Comparison of ENCODE assay signal across 30 cellular contexts in genomic region chr11:116239247-116239646, GRCh38.
"Had no signal": no experiment of that assay in that cellular context is flagged by ENCODE, and none has a peak within 500 bp of the region (broad histone marks: within the 10 kb centered on the region; RNA-seq: fewer than 3 reads in every experiment).

No MANE protein-coding gene starts in this region.

- DNase-seq: activated CD4-positive, alpha-beta memory T cell treated with anti-CD3 and anti-CD28 coated beads, Interleukin-2, amount 10 ng/mL, durations not matched to agents 7 days and 5 days; activated CD4-positive, alpha-beta T cell treated with anti-CD3 and anti-CD28 coated beads for 1 hour; activated CD4-positive, alpha-beta T cell treated with anti-CD3 and anti-CD28 coated beads for 48 hours; activated CD4-positive, CD25-positive, alpha-beta regulatory T cell; activated CD8-positive, alpha-beta memory T cell treated with anti-CD3 and anti-CD28 coated beads for 24 hours; activated CD8-positive, alpha-beta memory T cell treated with anti-CD3 and anti-CD28 coated beads, Interleukin-2, amount 10 ng/mL, durations not matched to agents 7 days and 5 days; activated CD8-positive, alpha-beta memory T cell treated with anti-CD3 and anti-CD28 coated beads, Interleukin-2, amount 50 U/mL, for 48 hours; activated effector memory CD4-positive, alpha-beta T cell treated with Interleukin-2 at 50 U/mL for 16 hours; activated naive CD4-positive, alpha-beta T cell treated with anti-CD3 and anti-CD28 coated beads, Interleukin-2, amount 10 ng/mL, durations not matched to agents 7 days and 5 days; activated naive CD8-positive, alpha-beta T cell treated with anti-CD3 and anti-CD28 coated beads, Interleukin-2, amount 50 U/mL, for 24 hours; activated T-cell treated with anti-CD3 and anti-CD28 coated beads, Interleukin-2, amount 50 U/mL, for 48 hours; anterior cingulate cortex; brain microvascular endothelial cell; Karpas-422; KBM-7; NCI-H1105; NCI-H1417 treated with DMSO at 0.1 percent for 48 hours; NCI-H187 treated with DMSO at 0.1 percent for 48 hours; NCI-H2081; NCI-H345; NCI-H524 treated with DMSO at 0.1 percent for 48 hours; PC-3; Peyer's patch; Right ventricle myocardium superior; RPMI8226; SW 1271; T-helper 1 cell; T1000; WERI-Rb-1 had no signal

- H3K27me3 ChIP-seq: brain microvascular endothelial cell, Peyer's patch had no signal

- H3K4me1 ChIP-seq: Peyer's patch had no signal

- H3K9me3 Mint-ChIP-seq: activated naive CD4-positive, alpha-beta T cell treated with anti-CD3 and anti-CD28 coated beads, Interleukin-2, amount 10 ng/mL, durations not matched to agents 7 days and 5 days; activated naive CD8-positive, alpha-beta T cell treated with anti-CD3 and anti-CD28 coated beads, Interleukin-2, amount 50 U/mL, for 24 hours had no signal

- H3K27ac ChIP-seq: brain microvascular endothelial cell, Peyer's patch, WERI-Rb-1 had no signal

- H3K9me3 ChIP-seq: Peyer's patch had no signal

- H3K4me1 Mint-ChIP-seq: activated CD4-positive, alpha-beta memory T cell treated with anti-CD3 and anti-CD28 coated beads, Interleukin-2, amount 10 ng/mL, durations not matched to agents 7 days and 5 days; activated CD8-positive, alpha-beta memory T cell treated with anti-CD3 and anti-CD28 coated beads, Interleukin-2, amount 10 ng/mL, durations not matched to agents 7 days and 5 days; activated naive CD4-positive, alpha-beta T cell treated with anti-CD3 and anti-CD28 coated beads, Interleukin-2, amount 10 ng/mL, durations not matched to agents 7 days and 5 days; activated naive CD8-positive, alpha-beta T cell treated with anti-CD3 and anti-CD28 coated beads, Interleukin-2, amount 50 U/mL, for 24 hours had no signal

- H3K27me3 Mint-ChIP-seq: activated CD4-positive, alpha-beta memory T cell treated with anti-CD3 and anti-CD28 coated beads, Interleukin-2, amount 10 ng/mL, durations not matched to agents 7 days and 5 days; activated naive CD8-positive, alpha-beta T cell treated with anti-CD3 and anti-CD28 coated beads, Interleukin-2, amount 50 U/mL, for 24 hours had no signal

- H3K27ac Mint-ChIP-seq: activated CD4-positive, alpha-beta memory T cell treated with anti-CD3 and anti-CD28 coated beads, Interleukin-2, amount 10 ng/mL, durations not matched to agents 7 days and 5 days; activated CD8-positive, alpha-beta memory T cell treated with anti-CD3 and anti-CD28 coated beads, Interleukin-2, amount 10 ng/mL, durations not matched to agents 7 days and 5 days; activated naive CD4-positive, alpha-beta T cell treated with anti-CD3 and anti-CD28 coated beads, Interleukin-2, amount 10 ng/mL, durations not matched to agents 7 days and 5 days; activated naive CD8-positive, alpha-beta T cell; activated naive CD8-positive, alpha-beta T cell treated with anti-CD3 and anti-CD28 coated beads, Interleukin-2, amount 50 U/mL, for 24 hours had no signal

- H3K4me3 Mint-ChIP-seq: activated CD4-positive, alpha-beta memory T cell treated with anti-CD3 and anti-CD28 coated beads, Interleukin-2, amount 10 ng/mL, durations not matched to agents 7 days and 5 days; activated CD8-positive, alpha-beta memory T cell treated with anti-CD3 and anti-CD28 coated beads, Interleukin-2, amount 10 ng/mL, durations not matched to agents 7 days and 5 days; activated naive CD4-positive, alpha-beta T cell treated with anti-CD3 and anti-CD28 coated beads, Interleukin-2, amount 10 ng/mL, durations not matched to agents 7 days and 5 days; activated naive CD8-positive, alpha-beta T cell; activated naive CD8-positive, alpha-beta T cell treated with anti-CD3 and anti-CD28 coated beads, Interleukin-2, amount 50 U/mL, for 24 hours had no signal

- H3K4me3 ChIP-seq: Peyer's patch had no signal

- H3K36me3 ChIP-seq: brain microvascular endothelial cell, Peyer's patch, WERI-Rb-1 had no signal

- H3K36me3 Mint-ChIP-seq: activated CD8-positive, alpha-beta memory T cell treated with anti-CD3 and anti-CD28 coated beads, Interleukin-2, amount 10 ng/mL, durations not matched to agents 7 days and 5 days; activated naive CD4-positive, alpha-beta T cell treated with anti-CD3 and anti-CD28 coated beads, Interleukin-2, amount 10 ng/mL, durations not matched to agents 7 days and 5 days; activated naive CD8-positive, alpha-beta T cell had no signal

- ATAC-seq: activated CD8-positive, alpha-beta memory T cell treated with anti-CD3 and anti-CD28 coated beads, Interleukin-2, amount 10 ng/mL, durations not matched to agents 7 days and 5 days; activated naive CD8-positive, alpha-beta T cell treated with anti-CD3 and anti-CD28 coated beads, Interleukin-2, amount 50 U/mL, for 24 hours; PC-3 had no signal
